9 cellular contexts compared by ENCODE assay signal in genomic region chr9:33445941-33446506, GRCh38.
DNase-seq lines count a peak whose midpoint lies in the region; ATAC-seq and TF ChIP-seq lines count a peak whose summit lies in the region.
"Had no signal": no experiment of that assay in that cellular context is flagged by ENCODE, and none has a peak within 500 bp of the region (broad histone marks: within the 10 kb centered on the region; RNA-seq: fewer than 3 reads in every experiment).

No MANE protein-coding gene starts in this region.

- H3K4me3 ChIP-seq in mucosa of rectum (ENCODE audit: low read length in 2 of 2) (peak overlapping the region; percentile 20 to 76), HAP-1 (no peak overlapping the region)

- ATAC-seq in HG03521 (IDR thresholded peaks at IDR 0.05; ENCODE audit: unreplicated experiment) (peak; percentile 75), HG03469 (IDR thresholded peaks at IDR 0.05; ENCODE audit: unreplicated experiment) (no peak)

- H3K9ac ChIP-seq in mucosa of rectum (ENCODE audit: low read depth in 1 of 2, low read length in 2 of 2): peak overlapping the region in 1 of 2 donors; percentile 26

- H3K4me1 ChIP-seq in mucosa of rectum (ENCODE audit: control insufficient read depth in 2 of 2, insufficient read depth in 2 of 2, low read length in 2 of 2): peaks cover 13 to 19% of the 10 kb centered on the region in 2 donors
- peaks cover 12% of the 10 kb centered on the region for H3K4me1 ChIP-seq in HAP-1

- H3K4me1 Mint-ChIP-seq in activated naive CD4-positive, alpha-beta T cell treated with anti-CD3 and anti-CD28 coated beads, Interleukin-2, amount 50 U/mL, for 24 hours: peaks cover 57% of the 10 kb centered on the region

- in situ Hi-C loops in HAP-1 (cut with MboI; ENCODE audit: low sequenced_read_pairs): no loop called here

- H3K36me3 Mint-ChIP-seq in activated naive CD4-positive, alpha-beta T cell treated with anti-CD3 and anti-CD28 coated beads, Interleukin-2, amount 50 U/mL, for 24 hours: no peaks in the 10 kb centered on the region

- no peaks in the 10 kb centered on the region for H3K9me3 Mint-ChIP-seq in activated naive CD4-positive, alpha-beta T cell treated with anti-CD3 and anti-CD28 coated beads, Interleukin-2, amount 50 U/mL, for 24 hours

- DNase-seq in HAP-1 (ENCODE audit: low spot score in 2 of 2): no peak
- DNase-seq in HuH-7 (ENCODE audit: low spot score): no peak
- no peak for DNase-seq in DMS153 (lab: John Stamatoyannopoulos, UW)

- H3K27ac ChIP-seq in 22Rv1 (peak overlapping the region; percentile 82), mucosa of rectum (ENCODE audit: low read depth in 2 of 2, low read length in 2 of 2) (peak overlapping the region in 1 of 2 donors; percentile 73)
- H3K27ac ChIP-seq: epithelial cell of prostate had no signal

- H3K27me3 ChIP-seq in mucosa of rectum (ENCODE audit: control insufficient read depth in 2 of 2, insufficient read depth in 2 of 2, low read length in 2 of 2) (peaks cover 0 to 1% of the 10 kb centered on the region in 2 donors), HAP-1 (ENCODE audit: low read depth) (no peaks in the 10 kb centered on the region)

- H3K9me3 ChIP-seq in mucosa of rectum (ENCODE audit: control insufficient read depth in 2 of 2, low read length in 2 of 2) (no peaks in the 10 kb centered on the region), HAP-1 (no peaks in the 10 kb centered on the region)

- H3K4me3 Mint-ChIP-seq in activated naive CD4-positive, alpha-beta T cell treated with anti-CD3 and anti-CD28 coated beads, Interleukin-2, amount 50 U/mL, for 24 hours: peak overlapping the region; percentile 91

- no peak for TF ChIP-seq CTCF in 22Rv1 (IDR thresholded peaks at IDR 0.05)

- peaks cover 0 to 3% of the 10 kb centered on the region in 2 donors for H3K36me3 ChIP-seq in mucosa of rectum (ENCODE audit: control insufficient read depth in 2 of 2, insufficient read depth in 2 of 2, low read length in 2 of 2)
- H3K36me3 ChIP-seq in HAP-1 (replicated peaks): no peaks in the 10 kb centered on the region

- peak overlapping the region; percentile 88 for H3K27ac Mint-ChIP-seq in activated naive CD4-positive, alpha-beta T cell treated with anti-CD3 and anti-CD28 coated beads, Interleukin-2, amount 50 U/mL, for 24 hours

- no peaks in the 10 kb centered on the region for H3K27me3 Mint-ChIP-seq in activated naive CD4-positive, alpha-beta T cell treated with anti-CD3 and anti-CD28 coated beads, Interleukin-2, amount 50 U/mL, for 24 hours
